ENCODE assay signal across 8 cellular contexts in the genomic region with DNA sequence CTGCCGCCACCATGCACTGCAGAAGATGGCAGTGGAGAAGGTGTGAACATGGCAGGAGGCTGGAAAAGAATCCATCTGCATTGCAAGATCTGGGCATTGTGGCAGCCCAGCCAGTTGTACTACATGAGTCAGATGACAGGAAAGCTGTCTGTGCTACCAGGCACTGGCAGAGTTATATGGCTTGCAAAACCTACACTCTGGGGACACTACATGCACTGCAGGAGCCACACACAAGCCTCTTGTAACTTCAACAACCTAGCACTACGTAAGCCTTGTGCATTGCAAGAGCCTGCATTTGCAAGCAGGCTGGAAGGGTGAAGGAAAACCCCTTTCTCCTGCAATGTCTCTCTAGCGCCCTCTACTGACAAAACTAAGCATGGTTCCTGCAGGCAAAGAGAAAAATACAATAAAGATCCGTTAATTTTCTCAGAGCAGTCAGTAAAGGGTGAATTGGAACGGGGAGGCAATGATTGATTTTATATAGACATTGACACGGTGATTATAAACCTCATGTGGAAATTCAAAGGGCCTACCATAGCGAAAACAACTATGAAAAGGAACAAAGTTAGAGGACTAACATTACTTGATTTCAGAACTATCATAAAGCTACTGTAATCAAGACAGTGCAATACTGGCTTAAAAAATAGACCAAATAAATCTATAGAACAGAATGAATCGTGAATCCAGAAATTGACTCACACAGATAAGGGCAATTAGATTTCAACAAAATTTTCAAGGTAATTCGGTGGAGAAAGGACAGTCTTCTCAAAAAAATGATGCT. TPM values are rescaled to one million over a fixed set of nuclear protein-coding genes. Genes with fewer than 3 reads are reported as not detected.
DNase-seq lines count a peak whose midpoint lies in the region; ATAC-seq and TF ChIP-seq lines count a peak whose summit lies in the region.

No MANE protein-coding gene starts in this region.

- peaks cover 0 to 5% of the 10 kb centered on the region in 2 experiments; a peak in 1 of 4 replicates for H3K79me1 ChIP-seq in IMR-90 (ENCODE audit: low read depth in 1 of 2, low read length in 2 of 2)
- no peaks in the 10 kb centered on the region for H3K79me1 ChIP-seq in trophoblast cell (ENCODE audit: low read length)

- H3K27ac ChIP-seq in IMR-90 (ENCODE audit: insufficient read depth, low read length) (no peak overlapping the region), trophoblast cell (ENCODE audit: low read depth, low read length) (no peak overlapping the region)

- H3K4me1 ChIP-seq in IMR-90 (ENCODE audit: control insufficient read depth, insufficient read depth, low read length), result no peaks in the 10 kb centered on the region
- peaks cover 0 to 2% of the 10 kb centered on the region in 2 experiments for H3K4me1 ChIP-seq in trophoblast cell (ENCODE audit: control insufficient read depth in 1 of 2, insufficient read depth in 2 of 2, low read length in 2 of 2)

- no peaks in the 10 kb centered on the region for H3K79me2 ChIP-seq in trophoblast cell (ENCODE audit: control insufficient read depth, insufficient read depth, low read length, poor library complexity)

- H3K23ac ChIP-seq in IMR-90 (ENCODE audit: low read depth, low read length), result no peak overlapping the region
- no peak overlapping the region for H3K23ac ChIP-seq in trophoblast cell (ENCODE audit: low read length)

- no peak overlapping the region for H2BK15ac ChIP-seq in IMR-90 (ENCODE audit: low read depth, low read length)

- H3K36me3 ChIP-seq in IMR-90 (ENCODE audit: control insufficient read depth, insufficient read depth, low read length) (peaks cover 26% of the 10 kb centered on the region), trophoblast cell (ENCODE audit: control insufficient read depth in 1 of 2, insufficient read depth in 2 of 2, low read length in 2 of 2) (no peaks in the 10 kb centered on the region)

- TF ChIP-seq POLR2A in IMR-90 (IDR thresholded peaks at IDR 0.05; ENCODE audit: low read depth, low read length), result no peak

- H4K12ac ChIP-seq in trophoblast cell (ENCODE audit: low read depth, low read length), result no peak overlapping the region

- H2BK5ac ChIP-seq in IMR-90 (ENCODE audit: low read depth, low read length, poor library complexity, severe bottlenecking), result no peak overlapping the region
- no peak overlapping the region for H2BK5ac ChIP-seq in trophoblast cell (ENCODE audit: low read depth, low read length, poor library complexity)

- DNase-seq in EH (ENCODE audit: low read depth), result peak; percentile 75
- DNase-seq in IMR-90, result peak; percentile 81
- DNase-seq in RKO (ENCODE audit: low spot score), result peak; percentile 62
- DNase-seq in activated effector memory CD4-positive, alpha-beta T cell treated with Interleukin-2 at 50 U/mL for 16 hours, result peak; percentile 3
- peak; percentile 73 for DNase-seq in globus pallidus (ENCODE audit: low spot score)
- DNase-seq in trophoblast cell, result peak; percentile 23 to 86
- no peak for DNase-seq in GM19240 (ENCODE audit: insufficient read length, low spot score)

- peak; percentile 91 for TF ChIP-seq CTCF in IMR-90 (conservative IDR thresholded peaks at IDR 0.05; ENCODE audit: low read depth, low read length)

- ATAC-seq in GM21576 (IDR thresholded peaks at IDR 0.05; ENCODE audit: unreplicated experiment), result peak; percentile 87
- peak; percentile 70 for ATAC-seq in IMR-90 (ENCODE audit: low read depth)

- no peak overlapping the region for H4K5ac ChIP-seq in IMR-90 (ENCODE audit: low read depth, low read length)

- H2AK9ac ChIP-seq in IMR-90 (replicated peaks; ENCODE audit: low read depth, low read length, poor library complexity), result no peak overlapping the region

- H4K20me1 ChIP-seq in IMR-90 (ENCODE audit: insufficient read depth, low read length), result peaks cover 6% of the 10 kb centered on the region

- H3K4me3 ChIP-seq in IMR-90 (ENCODE audit: insufficient read depth, low read depth, low read length) (no peak overlapping the region), trophoblast cell (ENCODE audit: low read depth, low read length) (no peak overlapping the region)

- BruUV-seq in IMR-90 (replicated peaks; lab: Mats Ljungman, UMichigan), result no TSS peak

- no peak overlapping the region for H2BK12ac ChIP-seq in trophoblast cell (ENCODE audit: low read length)

- H3K27me3 ChIP-seq in IMR-90 (ENCODE audit: control insufficient read depth, insufficient read depth, low read length), result no peaks in the 10 kb centered on the region
- no peaks in the 10 kb centered on the region for H3K27me3 ChIP-seq in trophoblast cell (ENCODE audit: insufficient read depth, low read length)

- dilution Hi-C loops in IMR-90 (cut with HindIII; ENCODE audit: low sequenced_read_pairs, unreplicated experiment), result no loop called here

- peak; percentile 75 for TF ChIP-seq RAD21 in IMR-90 (IDR thresholded peaks at IDR 0.05; ENCODE audit: low read length)

- in situ Hi-C loops in IMR-90 (cut with MboI; ENCODE audit: low sequenced_read_pairs), result loop anchor here (25.0 kb wide), 1 partner anchor 464 kb away; no protein-coding TSS in a partner anchor

- H3K9me3 ChIP-seq in IMR-90 (ENCODE audit: control insufficient read depth, insufficient read depth, low read length) (no peaks in the 10 kb centered on the region), trophoblast cell (ENCODE audit: insufficient read depth, low read depth, low read length) (no peaks in the 10 kb centered on the region)

- CTCF ChIA-PET in IMR-90 (lab: Yijun Ruan, JAX), result interaction anchor here (0.6 kb wide), 1 partner anchor 429 kb away, joined by 3 read pairs; no protein-coding TSS in a partner anchor

- intact Hi-C loops in IMR-90 (cut with micrococcal nuclease), result loop anchor here (2.0 to 10.0 kb wide), 3 partner anchors 279 to 771 kb away; no protein-coding TSS in a partner anchor

- no peak overlapping the region for H3K18ac ChIP-seq in IMR-90 (ENCODE audit: low read depth, low read length)
- no peak overlapping the region for H3K18ac ChIP-seq in trophoblast cell (ENCODE audit: low read length)

- H3K14ac ChIP-seq in IMR-90 (replicated peaks; ENCODE audit: low read depth, low read length) (no peak overlapping the region), trophoblast cell (ENCODE audit: low read length) (no peak overlapping the region)

- H3K4ac ChIP-seq in IMR-90 (ENCODE audit: low read depth, low read length), result no peak overlapping the region
- H3K4ac ChIP-seq in trophoblast cell (ENCODE audit: low read depth, low read length), result no peak overlapping the region

- POLR2A ChIA-PET in IMR-90 (lab: Charles Lee; ENCODE audit: unreplicated experiment), result no interaction called here

- H2AK5ac ChIP-seq in IMR-90 (ENCODE audit: low read depth, low read length) (no peak overlapping the region), trophoblast cell (ENCODE audit: low read length) (no peak overlapping the region)

- H3K56ac ChIP-seq in IMR-90 (ENCODE audit: extremely low read depth, insufficient read depth, low read length), result no peak overlapping the region

- H3K9ac ChIP-seq in IMR-90 (ENCODE audit: low read depth, low read length), result no peak overlapping the region
- no peak overlapping the region for H3K9ac ChIP-seq in trophoblast cell (ENCODE audit: low read length)

- WGBS in IMR-90 (ENCODE audit: extremely low coverage in 2 of 2, insufficient read length in 1 of 2), 2 experiments, result 71% methylated on average over 1 of the region's 9 CpGs; no CpG with 5 or more reads in 1 of the 2 experiments
- no CpG with 5 or more reads among the region's 9 CpGs for WGBS in trophoblast cell (ENCODE audit: extremely low coverage, insufficient coverage, insufficient read length)

- H2AFZ ChIP-seq in IMR-90 (replicated peaks; ENCODE audit: low read length, poor library complexity) (peak overlapping the region; percentile 6), trophoblast cell (ENCODE audit: insufficient read depth, low read length, poor library complexity) (no peak overlapping the region)

- H3K4me2 ChIP-seq in IMR-90 (ENCODE audit: low read depth, low read length) (no peak overlapping the region), trophoblast cell (ENCODE audit: low read length) (no peak overlapping the region)

- H2BK120ac ChIP-seq in IMR-90 (ENCODE audit: low read depth, low read length), result no peak overlapping the region
- no peak overlapping the region for H2BK120ac ChIP-seq in trophoblast cell (ENCODE audit: insufficient read depth, low read length, poor library complexity)

- no peak overlapping the region for H4K91ac ChIP-seq in IMR-90 (ENCODE audit: insufficient read depth, low read depth, low read length)
- no peak overlapping the region for H4K91ac ChIP-seq in trophoblast cell (ENCODE audit: low read depth, low read length)

- H2BK20ac ChIP-seq in IMR-90 (ENCODE audit: low read depth, low read length), result no peak overlapping the region

- no peak overlapping the region; a peak in 1 of 4 replicates for H4K8ac ChIP-seq in IMR-90 (ENCODE audit: low read depth in 2 of 2, low read length in 2 of 2)
- H4K8ac ChIP-seq in trophoblast cell (ENCODE audit: low read depth, low read length), result no peak overlapping the region

- peaks cover 11% of the 10 kb centered on the region for H3K9me1 ChIP-seq in IMR-90 (ENCODE audit: insufficient read depth, low read length)

TF ChIP-seq in IMR-90, 13 proteins besides CTCF, POLR2A, EP300 and RAD21:
- peak; percentile 44 for TF ChIP-seq SMC3 (IDR thresholded peaks at IDR 0.05; ENCODE audit: low read depth, low read length)
- no peak for TF ChIP-seq MAFK (IDR thresholded peaks at IDR 0.05; ENCODE audit: low read depth, low read length)

RNA-seq across cellular contexts. Expression of a gene that starts 26.2 kb away (rescaled TPM):
- total RNA-seq in IMR-90 (2012; rRNA removed), result 0.18 and 0.28 TPM in 2 replicates
- polyA plus RNA-seq in IMR-90 (2012; rRNA removed), result 0.09 and 0.12 TPM in 2 replicates
- 0.04 TPM in 1 of 2 replicates, not detected in the other for polyA plus RNA-seq in IMR-90 (2012; cell fraction: cytosol; rRNA removed)
- polyA plus RNA-seq in IMR-90 (2012; cell fraction: nucleus; rRNA removed; ENCODE audit: low replicate concordance), result 0.16 TPM in 1 of 2 replicates, not detected in the other
- polyA plus RNA-seq in trophoblast cell (2013), result 0.03 TPM in 2 replicates
